ENCODE assay signal across 1 cellular context in the genomic region with DNA sequence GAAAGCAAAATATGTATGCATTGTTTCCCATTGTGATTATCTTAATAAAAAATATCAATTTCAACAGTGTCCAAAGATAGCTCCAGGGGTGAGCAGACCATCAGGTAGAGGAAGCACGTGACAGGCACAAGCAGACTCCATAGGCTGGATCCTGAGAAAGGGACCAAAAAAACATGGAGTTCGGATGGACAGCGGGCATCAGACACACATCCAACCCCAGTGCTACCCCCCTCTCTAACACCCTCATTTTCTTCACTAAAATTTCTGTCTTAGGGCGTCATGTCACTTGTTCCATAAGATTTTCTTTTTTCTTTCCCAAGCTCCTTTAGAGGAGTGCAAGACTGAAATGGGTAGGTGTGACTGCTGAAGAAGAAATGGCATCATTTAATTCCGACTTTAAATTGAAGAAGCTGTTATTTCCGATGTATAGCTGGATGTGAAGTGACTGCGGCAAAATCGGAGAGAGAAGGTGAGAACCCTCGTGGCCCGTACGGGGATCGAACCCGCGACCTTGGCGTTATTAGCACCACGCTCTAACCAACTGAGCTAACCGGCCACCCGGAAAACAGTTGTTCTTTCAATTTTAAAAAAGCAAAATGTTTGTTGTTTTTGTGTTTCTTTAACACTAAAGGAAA.
TF ChIP-seq lines count a peak whose summit lies in the region.

No MANE protein-coding gene starts in this region.

TF ChIP-seq in K562, 482 proteins besides CTCF, POLR2A, EP300 and RAD21 (continued from another document and continues in another):
- TF ChIP-seq, protein P1, sequence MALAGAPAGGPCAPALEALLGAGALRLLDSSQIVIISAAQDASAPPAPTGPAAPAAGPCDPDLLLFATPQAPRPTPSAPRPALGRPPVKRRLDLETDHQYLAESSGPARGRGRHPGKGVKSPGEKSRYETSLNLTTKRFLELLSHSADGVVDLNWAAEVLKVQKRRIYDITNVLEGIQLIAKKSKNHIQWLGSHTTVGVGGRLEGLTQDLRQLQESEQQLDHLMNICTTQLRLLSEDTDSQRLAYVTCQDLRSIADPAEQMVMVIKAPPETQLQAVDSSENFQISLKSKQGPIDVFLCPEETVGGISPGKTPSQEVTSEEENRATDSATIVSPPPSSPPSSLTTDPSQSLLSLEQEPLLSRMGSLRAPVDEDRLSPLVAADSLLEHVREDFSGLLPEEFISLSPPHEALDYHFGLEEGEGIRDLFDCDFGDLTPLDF (CRISPR knock-in tag; IDR thresholded peaks at IDR 0.05) = no peak
- TF ChIP-seq, protein P2, sequence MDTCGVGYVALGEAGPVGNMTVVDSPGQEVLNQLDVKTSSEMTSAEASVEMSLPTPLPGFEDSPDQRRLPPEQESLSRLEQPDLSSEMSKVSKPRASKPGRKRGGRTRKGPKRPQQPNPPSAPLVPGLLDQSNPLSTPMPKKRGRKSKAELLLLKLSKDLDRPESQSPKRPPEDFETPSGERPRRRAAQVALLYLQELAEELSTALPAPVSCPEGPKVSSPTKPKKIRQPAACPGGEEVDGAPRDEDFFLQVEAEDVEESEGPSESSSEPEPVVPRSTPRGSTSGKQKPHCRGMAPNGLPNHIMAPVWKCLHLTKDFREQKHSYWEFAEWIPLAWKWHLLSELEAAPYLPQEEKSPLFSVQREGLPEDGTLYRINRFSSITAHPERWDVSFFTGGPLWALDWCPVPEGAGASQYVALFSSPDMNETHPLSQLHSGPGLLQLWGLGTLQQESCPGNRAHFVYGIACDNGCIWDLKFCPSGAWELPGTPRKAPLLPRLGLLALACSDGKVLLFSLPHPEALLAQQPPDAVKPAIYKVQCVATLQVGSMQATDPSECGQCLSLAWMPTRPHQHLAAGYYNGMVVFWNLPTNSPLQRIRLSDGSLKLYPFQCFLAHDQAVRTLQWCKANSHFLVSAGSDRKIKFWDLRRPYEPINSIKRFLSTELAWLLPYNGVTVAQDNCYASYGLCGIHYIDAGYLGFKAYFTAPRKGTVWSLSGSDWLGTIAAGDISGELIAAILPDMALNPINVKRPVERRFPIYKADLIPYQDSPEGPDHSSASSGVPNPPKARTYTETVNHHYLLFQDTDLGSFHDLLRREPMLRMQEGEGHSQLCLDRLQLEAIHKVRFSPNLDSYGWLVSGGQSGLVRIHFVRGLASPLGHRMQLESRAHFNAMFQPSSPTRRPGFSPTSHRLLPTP (IDR thresholded peaks at IDR 0.05; ENCODE audit: borderline replicate concordance, extremely low read depth, insufficient read length) = peak; percentile 96
- TF ChIP-seq L3MBTL2 (IDR thresholded peaks at IDR 0.05) (peak; percentile 87), SMARCA5 (IDR thresholded peaks at IDR 0.05) (no peak), FOSL1 (tag; conservative IDR thresholded peaks at IDR 0.05) (peak; percentile 43; the same call in 1 of the 2 replicates), HDAC1 (IDR thresholded peaks at IDR 0.05) (peak; percentile 27 to 41; a peak in 1 of 4 replicates), ZNF239 (CRISPR knock-in tag; IDR thresholded peaks at IDR 0.05) (no peak; the same call in 1 of the 2 replicates), NFE2 (IDR thresholded peaks at IDR 0.05; ENCODE audit: low read depth) (no peak), CBX3 (IDR thresholded peaks at IDR 0.05; ENCODE audit: borderline replicate concordance in 1 of 2, low read length in 2 of 2) (peak in 1 of 2 experiments; percentile 94; a peak in 1 of 3 replicates), HSF4 (CRISPR knock-in tag; IDR thresholded peaks at IDR 0.05; ENCODE audit: borderline replicate concordance) (no peak), TAL1 (IDR thresholded peaks at IDR 0.05) (no peak), ZNF165 (CRISPR knock-in tag; IDR thresholded peaks at IDR 0.05; ENCODE audit: borderline replicate concordance) (peak; percentile 62; the same call in 1 of the 2 replicates), FIP1L1 (IDR thresholded peaks at IDR 0.05; ENCODE audit: low read depth, low read length, poor library complexity, severe bottlenecking) (no peak), ZNF24 (IDR thresholded peaks at IDR 0.05) (peak; percentile 84), NR1H2 (CRISPR knock-in tag; IDR thresholded peaks at IDR 0.05) (no peak), CBX5 (IDR thresholded peaks at IDR 0.05; ENCODE audit: borderline replicate concordance, low read depth) (0 out of 2 replicates have a peak, but pooled peaks have one; percentile 25), ZNF212 (CRISPR knock-in tag; IDR thresholded peaks at IDR 0.05) (no peak)
- TF ChIP-seq, protein P3, sequence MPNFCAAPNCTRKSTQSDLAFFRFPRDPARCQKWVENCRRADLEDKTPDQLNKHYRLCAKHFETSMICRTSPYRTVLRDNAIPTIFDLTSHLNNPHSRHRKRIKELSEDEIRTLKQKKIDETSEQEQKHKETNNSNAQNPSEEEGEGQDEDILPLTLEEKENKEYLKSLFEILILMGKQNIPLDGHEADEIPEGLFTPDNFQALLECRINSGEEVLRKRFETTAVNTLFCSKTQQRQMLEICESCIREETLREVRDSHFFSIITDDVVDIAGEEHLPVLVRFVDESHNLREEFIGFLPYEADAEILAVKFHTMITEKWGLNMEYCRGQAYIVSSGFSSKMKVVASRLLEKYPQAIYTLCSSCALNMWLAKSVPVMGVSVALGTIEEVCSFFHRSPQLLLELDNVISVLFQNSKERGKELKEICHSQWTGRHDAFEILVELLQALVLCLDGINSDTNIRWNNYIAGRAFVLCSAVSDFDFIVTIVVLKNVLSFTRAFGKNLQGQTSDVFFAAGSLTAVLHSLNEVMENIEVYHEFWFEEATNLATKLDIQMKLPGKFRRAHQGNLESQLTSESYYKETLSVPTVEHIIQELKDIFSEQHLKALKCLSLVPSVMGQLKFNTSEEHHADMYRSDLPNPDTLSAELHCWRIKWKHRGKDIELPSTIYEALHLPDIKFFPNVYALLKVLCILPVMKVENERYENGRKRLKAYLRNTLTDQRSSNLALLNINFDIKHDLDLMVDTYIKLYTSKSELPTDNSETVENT (CRISPR knock-in tag; IDR thresholded peaks at IDR 0.05) = 0 out of 2 replicates have a peak, but pooled peaks have one; percentile 28
- TF ChIP-seq, protein P4, sequence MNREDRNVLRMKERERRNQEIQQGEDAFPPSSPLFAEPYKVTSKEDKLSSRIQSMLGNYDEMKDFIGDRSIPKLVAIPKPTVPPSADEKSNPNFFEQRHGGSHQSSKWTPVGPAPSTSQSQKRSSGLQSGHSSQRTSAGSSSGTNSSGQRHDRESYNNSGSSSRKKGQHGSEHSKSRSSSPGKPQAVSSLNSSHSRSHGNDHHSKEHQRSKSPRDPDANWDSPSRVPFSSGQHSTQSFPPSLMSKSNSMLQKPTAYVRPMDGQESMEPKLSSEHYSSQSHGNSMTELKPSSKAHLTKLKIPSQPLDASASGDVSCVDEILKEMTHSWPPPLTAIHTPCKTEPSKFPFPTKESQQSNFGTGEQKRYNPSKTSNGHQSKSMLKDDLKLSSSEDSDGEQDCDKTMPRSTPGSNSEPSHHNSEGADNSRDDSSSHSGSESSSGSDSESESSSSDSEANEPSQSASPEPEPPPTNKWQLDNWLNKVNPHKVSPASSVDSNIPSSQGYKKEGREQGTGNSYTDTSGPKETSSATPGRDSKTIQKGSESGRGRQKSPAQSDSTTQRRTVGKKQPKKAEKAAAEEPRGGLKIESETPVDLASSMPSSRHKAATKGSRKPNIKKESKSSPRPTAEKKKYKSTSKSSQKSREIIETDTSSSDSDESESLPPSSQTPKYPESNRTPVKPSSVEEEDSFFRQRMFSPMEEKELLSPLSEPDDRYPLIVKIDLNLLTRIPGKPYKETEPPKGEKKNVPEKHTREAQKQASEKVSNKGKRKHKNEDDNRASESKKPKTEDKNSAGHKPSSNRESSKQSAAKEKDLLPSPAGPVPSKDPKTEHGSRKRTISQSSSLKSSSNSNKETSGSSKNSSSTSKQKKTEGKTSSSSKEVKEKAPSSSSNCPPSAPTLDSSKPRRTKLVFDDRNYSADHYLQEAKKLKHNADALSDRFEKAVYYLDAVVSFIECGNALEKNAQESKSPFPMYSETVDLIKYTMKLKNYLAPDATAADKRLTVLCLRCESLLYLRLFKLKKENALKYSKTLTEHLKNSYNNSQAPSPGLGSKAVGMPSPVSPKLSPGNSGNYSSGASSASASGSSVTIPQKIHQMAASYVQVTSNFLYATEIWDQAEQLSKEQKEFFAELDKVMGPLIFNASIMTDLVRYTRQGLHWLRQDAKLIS (CRISPR knock-in tag; IDR thresholded peaks at IDR 0.05) = no peak
- TF ChIP-seq, protein P5, sequence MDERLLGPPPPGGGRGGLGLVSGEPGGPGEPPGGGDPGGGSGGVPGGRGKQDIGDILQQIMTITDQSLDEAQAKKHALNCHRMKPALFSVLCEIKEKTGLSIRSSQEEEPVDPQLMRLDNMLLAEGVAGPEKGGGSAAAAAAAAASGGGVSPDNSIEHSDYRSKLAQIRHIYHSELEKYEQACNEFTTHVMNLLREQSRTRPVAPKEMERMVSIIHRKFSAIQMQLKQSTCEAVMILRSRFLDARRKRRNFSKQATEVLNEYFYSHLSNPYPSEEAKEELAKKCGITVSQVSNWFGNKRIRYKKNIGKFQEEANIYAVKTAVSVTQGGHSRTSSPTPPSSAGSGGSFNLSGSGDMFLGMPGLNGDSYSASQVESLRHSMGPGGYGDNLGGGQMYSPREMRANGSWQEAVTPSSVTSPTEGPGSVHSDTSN (CRISPR knock-in tag; IDR thresholded peaks at IDR 0.05; ENCODE audit: low read depth) = no peak
- TF ChIP-seq, protein P5 (tag; conservative IDR thresholded peaks at IDR 0.05; ENCODE audit: low read depth) = no peak
- TF ChIP-seq, protein P6, sequence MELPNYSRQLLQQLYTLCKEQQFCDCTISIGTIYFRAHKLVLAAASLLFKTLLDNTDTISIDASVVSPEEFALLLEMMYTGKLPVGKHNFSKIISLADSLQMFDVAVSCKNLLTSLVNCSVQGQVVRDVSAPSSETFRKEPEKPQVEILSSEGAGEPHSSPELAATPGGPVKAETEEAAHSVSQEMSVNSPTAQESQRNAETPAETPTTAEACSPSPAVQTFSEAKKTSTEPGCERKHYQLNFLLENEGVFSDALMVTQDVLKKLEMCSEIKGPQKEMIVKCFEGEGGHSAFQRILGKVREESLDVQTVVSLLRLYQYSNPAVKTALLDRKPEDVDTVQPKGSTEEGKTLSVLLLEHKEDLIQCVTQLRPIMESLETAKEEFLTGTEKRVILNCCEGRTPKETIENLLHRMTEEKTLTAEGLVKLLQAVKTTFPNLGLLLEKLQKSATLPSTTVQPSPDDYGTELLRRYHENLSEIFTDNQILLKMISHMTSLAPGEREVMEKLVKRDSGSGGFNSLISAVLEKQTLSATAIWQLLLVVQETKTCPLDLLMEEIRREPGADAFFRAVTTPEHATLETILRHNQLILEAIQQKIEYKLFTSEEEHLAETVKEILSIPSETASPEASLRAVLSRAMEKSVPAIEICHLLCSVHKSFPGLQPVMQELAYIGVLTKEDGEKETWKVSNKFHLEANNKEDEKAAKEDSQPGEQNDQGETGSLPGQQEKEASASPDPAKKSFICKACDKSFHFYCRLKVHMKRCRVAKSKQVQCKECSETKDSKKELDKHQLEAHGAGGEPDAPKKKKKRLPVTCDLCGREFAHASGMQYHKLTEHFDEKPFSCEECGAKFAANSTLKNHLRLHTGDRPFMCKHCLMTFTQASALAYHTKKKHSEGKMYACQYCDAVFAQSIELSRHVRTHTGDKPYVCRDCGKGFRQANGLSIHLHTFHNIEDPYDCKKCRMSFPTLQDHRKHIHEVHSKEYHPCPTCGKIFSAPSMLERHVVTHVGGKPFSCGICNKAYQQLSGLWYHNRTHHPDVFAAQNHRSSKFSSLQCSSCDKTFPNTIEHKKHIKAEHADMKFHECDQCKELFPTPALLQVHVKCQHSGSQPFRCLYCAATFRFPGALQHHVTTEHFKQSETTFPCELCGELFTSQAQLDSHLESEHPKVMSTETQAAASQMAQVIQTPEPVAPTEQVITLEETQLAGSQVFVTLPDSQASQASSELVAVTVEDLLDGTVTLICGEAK (IDR thresholded peaks at IDR 0.05) = peak; percentile 74
- TF ChIP-seq, protein P6 (CRISPR knock-in tag; IDR thresholded peaks at IDR 0.05) = no peak
- TF ChIP-seq, protein P7, sequence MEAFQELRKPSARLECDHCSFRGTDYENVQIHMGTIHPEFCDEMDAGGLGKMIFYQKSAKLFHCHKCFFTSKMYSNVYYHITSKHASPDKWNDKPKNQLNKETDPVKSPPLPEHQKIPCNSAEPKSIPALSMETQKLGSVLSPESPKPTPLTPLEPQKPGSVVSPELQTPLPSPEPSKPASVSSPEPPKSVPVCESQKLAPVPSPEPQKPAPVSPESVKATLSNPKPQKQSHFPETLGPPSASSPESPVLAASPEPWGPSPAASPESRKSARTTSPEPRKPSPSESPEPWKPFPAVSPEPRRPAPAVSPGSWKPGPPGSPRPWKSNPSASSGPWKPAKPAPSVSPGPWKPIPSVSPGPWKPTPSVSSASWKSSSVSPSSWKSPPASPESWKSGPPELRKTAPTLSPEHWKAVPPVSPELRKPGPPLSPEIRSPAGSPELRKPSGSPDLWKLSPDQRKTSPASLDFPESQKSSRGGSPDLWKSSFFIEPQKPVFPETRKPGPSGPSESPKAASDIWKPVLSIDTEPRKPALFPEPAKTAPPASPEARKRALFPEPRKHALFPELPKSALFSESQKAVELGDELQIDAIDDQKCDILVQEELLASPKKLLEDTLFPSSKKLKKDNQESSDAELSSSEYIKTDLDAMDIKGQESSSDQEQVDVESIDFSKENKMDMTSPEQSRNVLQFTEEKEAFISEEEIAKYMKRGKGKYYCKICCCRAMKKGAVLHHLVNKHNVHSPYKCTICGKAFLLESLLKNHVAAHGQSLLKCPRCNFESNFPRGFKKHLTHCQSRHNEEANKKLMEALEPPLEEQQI (IDR thresholded peaks at IDR 0.05) = peak; percentile 86
